Comparison of ENCODE assay signal across 8 cellular contexts in the genomic region with DNA sequence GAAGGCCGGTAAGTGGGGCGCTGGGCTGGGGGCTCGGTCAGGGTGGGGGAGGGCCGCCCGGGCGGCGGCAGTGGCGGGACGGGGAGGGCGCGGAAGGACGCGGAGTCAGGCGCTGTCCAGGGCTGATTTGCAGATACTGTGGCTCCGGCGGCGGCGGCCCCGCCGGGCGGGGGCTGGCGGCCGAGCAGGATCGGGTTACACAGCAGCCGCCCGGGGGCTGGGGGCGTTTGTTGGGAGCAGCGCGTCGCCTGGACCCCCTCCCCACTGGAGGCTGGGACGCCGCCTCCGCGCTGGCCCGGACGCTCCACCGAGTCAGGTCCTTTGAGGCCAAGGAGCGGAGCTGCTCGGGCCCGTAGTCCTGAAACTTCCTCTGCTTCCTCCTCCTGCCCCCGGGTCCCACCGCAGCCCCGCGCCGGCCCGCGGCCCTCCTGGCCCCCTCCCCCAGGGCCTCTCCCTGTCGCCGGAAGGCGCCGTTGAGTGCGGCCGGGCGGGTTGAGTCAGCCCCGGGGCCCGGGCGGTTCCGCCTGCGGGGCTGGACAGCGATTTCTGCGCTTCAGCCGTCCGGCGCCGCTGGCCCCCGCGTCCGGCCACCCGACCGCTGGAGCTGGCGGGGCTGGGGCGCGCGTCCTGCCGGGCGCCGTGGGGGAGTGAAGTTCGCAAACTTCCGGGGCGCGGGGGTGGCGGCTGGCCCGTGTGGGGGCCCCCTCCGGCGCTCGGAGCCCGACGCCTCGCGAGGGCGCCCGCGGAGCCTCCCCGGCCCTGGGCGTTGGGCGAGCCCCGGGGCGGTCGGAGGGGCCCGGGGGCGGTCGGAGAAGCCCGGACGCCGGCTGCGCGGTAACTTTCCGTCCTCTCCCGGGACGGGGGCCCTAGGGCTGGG. TPM values are rescaled to one million over a fixed set of nuclear protein-coding genes. Genes with fewer than 3 reads are reported as not detected.
DNase-seq lines count a peak whose midpoint lies in the region; ATAC-seq and TF ChIP-seq lines count a peak whose summit lies in the region.

No MANE protein-coding gene starts in this region.

- TF ChIP-seq EP300 in sigmoid colon (IDR thresholded peaks at IDR 0.05) = no peak

- DNase-seq in CD14-positive monocyte (ENCODE audit: low spot score) (peak; percentile 61), ascending aorta (ENCODE audit: low spot score in 2 of 2) (peak in 1 of 2 donors; percentile 81), hepatocyte (ENCODE audit: low spot score) (peak; percentile 88), sigmoid colon (peak; percentile 76), NCI-H510A (lab: John Stamatoyannopoulos, UW) (no peak)

- H3K27ac ChIP-seq in ascending aorta = peak overlapping the region; percentile 81 to 88
- peak overlapping the region; percentile 99 for H3K27ac ChIP-seq in hepatocyte
- peak overlapping the region; percentile 89 to 97 (median 95) for H3K27ac ChIP-seq in sigmoid colon

- intact Hi-C loops in CD14-positive monocyte (cut with micrococcal nuclease) (loop anchor here (5.0 to 10.0 kb wide), 5 partner anchors 46 to 474 kb away; a partner anchor contains a TSS), ascending aorta (cut with DNase I) (loop anchor here (1.0 to 10.0 kb wide), 6 partner anchors 50 to 504 kb away; a partner anchor contains a TSS), sigmoid colon (cut with DNase I) (loop anchor here (1.0 to 5.0 kb wide), 5 partner anchors 49 to 1561 kb away; a partner anchor contains a TSS)

- H2AFZ ChIP-seq in hepatocyte = peak overlapping the region; percentile 90

- no peak for TF ChIP-seq POLR2A in sigmoid colon (IDR thresholded peaks at IDR 0.05)

- H3K9me3 ChIP-seq in ascending aorta = no peaks in the 10 kb centered on the region
- H3K9me3 ChIP-seq in hepatocyte (ENCODE audit: low read depth) = no peaks in the 10 kb centered on the region
- no peaks in the 10 kb centered on the region for H3K9me3 ChIP-seq in sigmoid colon

- ATAC-seq in GM19463 (IDR thresholded peaks at IDR 0.05; ENCODE audit: unreplicated experiment) = peak; percentile 60
- ATAC-seq in HG03575 (IDR thresholded peaks at IDR 0.05; ENCODE audit: extremely low read depth, insufficient number of reproducible peaks, low FRiP score, unreplicated experiment) = peak; percentile 25

- H3K9me3 Mint-ChIP-seq in CD14-positive monocyte = no peaks in the 10 kb centered on the region
- H3K9me3 Mint-ChIP-seq in T-helper 1 cell treated with Interleukin-12 subunit alpha and Interleukin-12 subunit beta and Interleukin-4 antibody, amounts not matched to agents 30 μg/mL and 1 μg/mL, for 36 hours = no peaks in the 10 kb centered on the region

- H3K4me1 ChIP-seq in ascending aorta (peaks cover 0 to 12% of the 10 kb centered on the region in 2 donors), hepatocyte (ENCODE audit: insufficient read depth) (peaks cover 29% of the 10 kb centered on the region), sigmoid colon (peaks cover 0 to 35% (median 31%) of the 10 kb centered on the region in 4 donors)

- H3K4me3 ChIP-seq in ascending aorta (peak overlapping the region; percentile 92 to 94), hepatocyte (peak overlapping the region; percentile 98), sigmoid colon (peak overlapping the region; percentile 75 to 98 (median 94))

- peak overlapping the region; percentile 84 for H3K4me2 ChIP-seq in hepatocyte

- H3K9me2 ChIP-seq in hepatocyte (replicated peaks; ENCODE audit: insufficient read depth) = no peaks in the 10 kb centered on the region

- peaks cover 46% of the 10 kb centered on the region for H3K4me1 Mint-ChIP-seq in CD14-positive monocyte
- peaks cover 30% of the 10 kb centered on the region for H3K4me1 Mint-ChIP-seq in T-helper 1 cell treated with Interleukin-12 subunit alpha and Interleukin-12 subunit beta and Interleukin-4 antibody, amounts not matched to agents 30 μg/mL and 1 μg/mL, for 36 hours (ENCODE audit: low read depth)

- no peak for TF ChIP-seq CTCF in CD14-positive monocyte (IDR thresholded peaks at IDR 0.05)
- TF ChIP-seq CTCF in ascending aorta (IDR thresholded peaks at IDR 0.05) = no peak
- TF ChIP-seq CTCF in hepatocyte (IDR thresholded peaks at IDR 0.05; ENCODE audit: poor library complexity) = no peak
- TF ChIP-seq CTCF in sigmoid colon (IDR thresholded peaks at IDR 0.05) = no peak

- H3K27ac Mint-ChIP-seq in CD14-positive monocyte = peak overlapping the region; percentile 86 to 96 (median 93)
- H3K27ac Mint-ChIP-seq in T-helper 1 cell treated with Interleukin-12 subunit alpha and Interleukin-12 subunit beta and Interleukin-4 antibody, amounts not matched to agents 30 μg/mL and 1 μg/mL, for 36 hours = peak overlapping the region; percentile 92

- WGBS in hepatocyte (ENCODE audit: low lambda C conversion rate, missing lambda C conversion rate) = under 1% methylated on average over 37 of the region's 110 CpGs
- WGBS in sigmoid colon, 2 donors = 1% methylated on average over 109 to 110 of the region's 110 CpGs

- peaks cover 35% of the 10 kb centered on the region for H4K20me1 ChIP-seq in hepatocyte (ENCODE audit: insufficient read depth, poor library complexity, severe bottlenecking)

- no peaks in the 10 kb centered on the region for H3K27me3 Mint-ChIP-seq in CD14-positive monocyte (ENCODE audit: low read depth in 3 of 3)
- peaks cover 6% of the 10 kb centered on the region for H3K27me3 Mint-ChIP-seq in T-helper 1 cell treated with Interleukin-12 subunit alpha and Interleukin-12 subunit beta and Interleukin-4 antibody, amounts not matched to agents 30 μg/mL and 1 μg/mL, for 36 hours (ENCODE audit: low read depth)

- no peaks in the 10 kb centered on the region for H3K27me3 ChIP-seq in ascending aorta
- no peaks in the 10 kb centered on the region for H3K27me3 ChIP-seq in hepatocyte
- no peaks in the 10 kb centered on the region for H3K27me3 ChIP-seq in sigmoid colon

- peaks cover 42% of the 10 kb centered on the region for H3K79me2 ChIP-seq in hepatocyte

- peak overlapping the region; percentile 95 to 98 for H3K4me3 Mint-ChIP-seq in CD14-positive monocyte
- H3K4me3 Mint-ChIP-seq in T-helper 1 cell treated with Interleukin-12 subunit alpha and Interleukin-12 subunit beta and Interleukin-4 antibody, amounts not matched to agents 30 μg/mL and 1 μg/mL, for 36 hours = peak overlapping the region; percentile 92

- H3K36me3 Mint-ChIP-seq in CD14-positive monocyte = peaks cover 8 to 16% of the 10 kb centered on the region in 2 donors
- peaks cover 8% of the 10 kb centered on the region for H3K36me3 Mint-ChIP-seq in T-helper 1 cell treated with Interleukin-12 subunit alpha and Interleukin-12 subunit beta and Interleukin-4 antibody, amounts not matched to agents 30 μg/mL and 1 μg/mL, for 36 hours (ENCODE audit: low read depth)

- H3K36me3 ChIP-seq in ascending aorta = no peaks in the 10 kb centered on the region
- H3K36me3 ChIP-seq in hepatocyte (replicated peaks; ENCODE audit: insufficient read depth, low read depth) = no peaks in the 10 kb centered on the region
- H3K36me3 ChIP-seq in sigmoid colon = no peaks in the 10 kb centered on the region

RNA-seq across cellular contexts. Expression of a gene that starts 0.7 kb away (rescaled TPM):
- polyA plus RNA-seq in CD14-positive monocyte = 10 to 100 TPM; 44.2 to 71.2 TPM
- 86.5 TPM for total RNA-seq in ascending aorta
- 47.5 and 50.5 TPM in 2 replicates for total RNA-seq in hepatocyte
- polyA plus RNA-seq in hepatocyte = 62.7 and 64.0 TPM in 2 replicates
- 10 to 100 TPM; 23.7 to 32.8 (median 26.3) TPM for total RNA-seq in sigmoid colon
- polyA plus RNA-seq in sigmoid colon = 1 to 10 TPM; 4.8 to 7.3 (median 5.8) TPM
